Comparison of ENCODE assay signal across 8 cellular contexts in genomic region chr20:10034717-10035571, GRCh38. TPM values are rescaled to one million over a fixed set of nuclear protein-coding genes. Genes with fewer than 3 reads are reported as not detected.
DNase-seq lines count a peak whose midpoint lies in the region; ATAC-seq lines count a peak whose summit lies in the region.

ANKEF1 (plus strand) TSS chr20:10034987; CDS start chr20:10038302, 3,315 bp downstream.

- H3K4me3 Mint-ChIP-seq in activated CD8-positive, alpha-beta T cell treated with anti-CD3 and anti-CD28 coated beads, Interleukin-2, amount 10 ng/mL, durations not matched to agents 7 days and 5 days, result peak within 1 kb of the TSS; percentile 60
- peak within 1 kb of the TSS; percentile 68 to 74 for H3K4me3 Mint-ChIP-seq in effector memory CD8-positive, alpha-beta T cell

- H3K4me1 Mint-ChIP-seq in activated CD8-positive, alpha-beta T cell treated with anti-CD3 and anti-CD28 coated beads, Interleukin-2, amount 10 ng/mL, durations not matched to agents 7 days and 5 days (ENCODE audit: low read depth), result peaks cover 10% of the 10 kb centered on the region
- peaks cover 7 to 8% of the 10 kb centered on the region in 2 donors for H3K4me1 Mint-ChIP-seq in effector memory CD8-positive, alpha-beta T cell (ENCODE audit: low read depth in 2 of 2)

- peaks cover 4% of the 10 kb centered on the region for H3K27me3 Mint-ChIP-seq in activated CD8-positive, alpha-beta T cell treated with anti-CD3 and anti-CD28 coated beads, Interleukin-2, amount 10 ng/mL, durations not matched to agents 7 days and 5 days (ENCODE audit: low read depth)
- H3K27me3 Mint-ChIP-seq in effector memory CD8-positive, alpha-beta T cell, result peaks cover 12 to 13% of the 10 kb centered on the region in 2 donors

- H3K27ac Mint-ChIP-seq in activated CD8-positive, alpha-beta T cell treated with anti-CD3 and anti-CD28 coated beads, Interleukin-2, amount 10 ng/mL, durations not matched to agents 7 days and 5 days, result peak within 1 kb of the TSS; percentile 70
- peak within 1 kb of the TSS; percentile 38 to 80 for H3K27ac Mint-ChIP-seq in effector memory CD8-positive, alpha-beta T cell

- peak; percentile 100 for ATAC-seq in GM19324 (IDR thresholded peaks at IDR 0.05; ENCODE audit: low FRiP score, unreplicated experiment)
- ATAC-seq in HG03460 (IDR thresholded peaks at IDR 0.05; ENCODE audit: unreplicated experiment), result peak; percentile 92
- ATAC-seq in activated CD8-positive, alpha-beta T cell treated with anti-CD3 and anti-CD28 coated beads, Interleukin-2, amount 10 ng/mL, durations not matched to agents 7 days and 5 days, result peak; percentile 99
- ATAC-seq in effector memory CD8-positive, alpha-beta T cell (replicated peaks), result peak; percentile 96

- POLR2A ChIA-PET in activated CD8-positive, alpha-beta T cell treated with anti-CD3 and anti-CD28 coated beads, Interleukin-2, amount 10 ng/mL, durations not matched to agents 7 days and 5 days (lab: Charles Lee), result interaction anchor here (0.6 kb wide), 2 partner anchors 10 to 90 kb away, joined by 3 read pairs; no protein-coding TSS in a partner anchor

- no peaks in the 10 kb centered on the region for H3K9me3 Mint-ChIP-seq in activated CD8-positive, alpha-beta T cell treated with anti-CD3 and anti-CD28 coated beads, Interleukin-2, amount 10 ng/mL, durations not matched to agents 7 days and 5 days (ENCODE audit: insufficient read depth)
- no peaks in the 10 kb centered on the region for H3K9me3 Mint-ChIP-seq in effector memory CD8-positive, alpha-beta T cell

- DNase-seq in Ammon's horn (ENCODE audit: low spot score), result peak; percentile 61
- peak; percentile 92 for DNase-seq in NCI-H510A treated with DMSO at 0.1 percent for 48 hours (lab: John Stamatoyannopoulos, UW)
- DNase-seq in activated CD8-positive, alpha-beta T cell treated with anti-CD3 and anti-CD28 coated beads, Interleukin-2, amount 10 ng/mL, durations not matched to agents 7 days and 5 days, result peak; percentile 83
- peak; percentile 70 to 73 (median 72) for DNase-seq in effector memory CD8-positive, alpha-beta T cell
- peak; percentile 43 for DNase-seq in medulla oblongata (ENCODE audit: extremely low spot score)
- peak; percentile 65 for DNase-seq in stimulated activated CD8-positive, alpha-beta memory T cell treated with anti-CD3 and anti-CD28 coated beads, Interleukin-12 subunit alpha, Interleukin-12 subunit beta, amount 100 ng/mL, for 1 hour (ENCODE audit: low read depth)

- H3K36me3 Mint-ChIP-seq in activated CD8-positive, alpha-beta T cell treated with anti-CD3 and anti-CD28 coated beads, Interleukin-2, amount 10 ng/mL, durations not matched to agents 7 days and 5 days (ENCODE audit: low read depth), result peaks cover 11% of the 10 kb centered on the region
- H3K36me3 Mint-ChIP-seq in effector memory CD8-positive, alpha-beta T cell (ENCODE audit: insufficient read depth), result no peaks in the 10 kb centered on the region

- CTCF ChIA-PET in activated CD8-positive, alpha-beta T cell treated with anti-CD3 and anti-CD28 coated beads, Interleukin-2, amount 10 ng/mL, durations not matched to agents 7 days and 5 days (lab: Charles Lee), result interaction anchor here (1.2 to 1.7 kb wide), 2 partner anchors 42 to 55 kb away, joined by 3 to 7 read pairs; no protein-coding TSS in a partner anchor

RNA-seq across cellular contexts. Expression of gene ANKEF1, which starts in this region (rescaled TPM):
- 1 to 10 TPM; 3.6 to 3.9 TPM for total RNA-seq in activated CD8-positive, alpha-beta T cell treated with anti-CD3 and anti-CD28 coated beads, Interleukin-2, amount 10 ng/mL, durations not matched to agents 7 days and 5 days

Comparison
In these comparisons a context has a peak if more than half of its experiments do, and no peak if none do; other contexts are left out.
1. Peak in every context shown above with its lines: DNase-seq and ATAC-seq.